ENCODE assay signal across 1 cellular context in genomic region chr9:131443648-131444047, GRCh38.
TF ChIP-seq lines count a peak whose summit lies in the region.

No MANE protein-coding gene starts in this region.

TF ChIP-seq in HEK293, 187 proteins besides CTCF, POLR2A, EP300 and RAD21 (continued from another document):
- TF ChIP-seq, protein P1, sequence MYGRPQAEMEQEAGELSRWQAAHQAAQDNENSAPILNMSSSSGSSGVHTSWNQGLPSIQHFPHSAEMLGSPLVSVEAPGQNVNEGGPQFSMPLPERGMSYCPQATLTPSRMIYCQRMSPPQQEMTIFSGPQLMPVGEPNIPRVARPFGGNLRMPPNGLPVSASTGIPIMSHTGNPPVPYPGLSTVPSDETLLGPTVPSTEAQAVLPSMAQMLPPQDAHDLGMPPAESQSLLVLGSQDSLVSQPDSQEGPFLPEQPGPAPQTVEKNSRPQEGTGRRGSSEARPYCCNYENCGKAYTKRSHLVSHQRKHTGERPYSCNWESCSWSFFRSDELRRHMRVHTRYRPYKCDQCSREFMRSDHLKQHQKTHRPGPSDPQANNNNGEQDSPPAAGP (tag by site-specific recombination; IDR thresholded peaks at IDR 0.05) = no peak
- TF ChIP-seq FEZF1 (tag by site-specific recombination; IDR thresholded peaks at IDR 0.05) (no peak), ELK4 (IDR thresholded peaks at IDR 0.05; ENCODE audit: borderline replicate concordance, low read depth, low read length) (no peak), ZNF324 (tag by site-specific recombination; IDR thresholded peaks at IDR 0.05) (no peak), GFI1B (tag by site-specific recombination; IDR thresholded peaks at IDR 0.05) (no peak), ZSCAN16 (tag by site-specific recombination; IDR thresholded peaks at IDR 0.05) (no peak), REST (tag by site-specific recombination; IDR thresholded peaks at IDR 0.05) (no peak)
